In the genomic region with DNA sequence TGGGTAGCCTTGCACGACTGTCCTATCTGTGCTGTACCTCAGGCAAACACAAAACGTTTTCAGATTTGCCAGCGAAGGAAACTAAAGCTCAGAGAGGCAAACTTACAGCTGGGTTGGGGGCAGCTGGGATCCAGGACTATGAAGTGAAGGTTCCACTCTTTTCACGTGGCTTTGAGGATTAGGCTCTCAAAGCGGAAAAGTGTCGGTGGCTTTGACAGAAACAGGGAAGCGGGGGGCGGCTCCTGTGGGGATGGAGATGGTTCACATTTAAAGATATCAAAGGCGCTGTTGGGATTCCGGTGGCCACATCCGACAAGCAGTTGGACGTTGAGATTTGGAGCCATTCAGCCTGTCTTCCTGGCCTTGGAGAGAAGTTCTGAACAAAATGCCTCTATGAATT, we compare ENCODE assay signal across 23 cellular contexts.
"Had no signal": no experiment of that assay in that cellular context is flagged by ENCODE, and none has a peak within 500 bp of the region (broad histone marks: within the 10 kb centered on the region; RNA-seq: fewer than 3 reads in every experiment).

No MANE protein-coding gene starts in this region.

- H3K27me3 Mint-ChIP-seq: memory B cell; naive thymus-derived CD8-positive, alpha-beta T cell; progenitor cell of endocrine pancreas; stimulated activated naive B cell treated with anti-CD40 and anti-IgM and Interleukin-4, amounts not matched to agents 10 μg/mL and 1 μg/mL and 100 μg/mL, for 72 hours had no signal

- FAIRE-seq: islet of Langerhans had no signal

- H3K4me3 Mint-ChIP-seq: immature natural killer cell; memory B cell; naive thymus-derived CD8-positive, alpha-beta T cell; nephron; neural crest cell; stimulated activated naive B cell treated with anti-CD40 and anti-IgM and Interleukin-4, amounts not matched to agents 10 μg/mL and 1 μg/mL and 100 μg/mL, for 72 hours had no signal

- H3K36me3 Mint-ChIP-seq: memory B cell; stimulated activated naive B cell treated with anti-CD40 and anti-IgM and Interleukin-4, amounts not matched to agents 10 μg/mL and 1 μg/mL and 100 μg/mL, for 72 hours had no signal

- H3K27ac Mint-ChIP-seq: immature natural killer cell; memory B cell; naive thymus-derived CD8-positive, alpha-beta T cell; nephron; progenitor cell of endocrine pancreas; stimulated activated naive B cell treated with anti-CD40 and anti-IgM and Interleukin-4, amounts not matched to agents 10 μg/mL and 1 μg/mL and 100 μg/mL, for 72 hours had no signal

- DNase-seq: head of caudate nucleus; hypothalamus; immature natural killer cell; left ventricle myocardium superior; naive thymus-derived CD8-positive, alpha-beta T cell; occipital lobe; ovary; right lobe of liver; stimulated activated CD4-positive, alpha-beta T cell treated with anti-CD3 and anti-CD28 coated beads, Interleukin-12 subunit alpha, Interleukin-12 subunit beta, amount 100 ng/mL, for 4 hours; stimulated activated CD4-positive, alpha-beta T cell treated with anti-CD3 and anti-CD28 coated beads, Interleukin-15, amount 100 ng/mL, for 24 hours; stimulated activated CD4-positive, alpha-beta T cell treated with anti-CD3 and anti-CD28 coated beads, Interleukin-2, amount 100 ng/mL, for 24 hours; stimulated activated CD4-positive, alpha-beta T cell treated with anti-CD3 and anti-CD28 coated beads, Interleukin-4, amount 100 ng/mL, for 1 hour; stimulated activated naive B cell treated with anti-CD40 and anti-IgM and Interleukin-4, amounts not matched to agents 10 μg/mL and 1 μg/mL and 100 μg/mL, for 72 hours; stimulated activated naive CD8-positive, alpha-beta T cell treated with anti-CD3 and anti-CD28 coated beads, Interleukin-15, Interleukin-2, amounts not matched to agents 100 U/mL and 50 U/mL, for 24 hours; stomach; thyroid gland; transverse colon; upper lobe of right lung had no signal

- ATAC-seq: left ventricle myocardium superior; naive thymus-derived CD8-positive, alpha-beta T cell; right lobe of liver; stimulated activated naive B cell treated with anti-CD40 and anti-IgM and Interleukin-4, amounts not matched to agents 10 μg/mL and 1 μg/mL and 100 μg/mL, for 72 hours; stimulated activated naive CD8-positive, alpha-beta T cell treated with anti-CD3 and anti-CD28 coated beads, Interleukin-15, Interleukin-2, amounts not matched to agents 100 U/mL and 50 U/mL, for 24 hours; upper lobe of right lung had no signal

- H3K4me1 Mint-ChIP-seq: immature natural killer cell; memory B cell; naive thymus-derived CD8-positive, alpha-beta T cell; nephron; neural crest cell; stimulated activated naive B cell treated with anti-CD40 and anti-IgM and Interleukin-4, amounts not matched to agents 10 μg/mL and 1 μg/mL and 100 μg/mL, for 72 hours had no signal
